8 cellular contexts compared by ENCODE assay signal in genomic region chr1:224182866-224183590, GRCh38. TPM values are rescaled to one million over a fixed set of nuclear protein-coding genes. Genes with fewer than 3 reads are reported as not detected.
DNase-seq lines count a peak whose midpoint lies in the region; ATAC-seq and TF ChIP-seq lines count a peak whose summit lies in the region.

Gene DEGS1, plus strand, starts transcription at chr1:224183240. Its CDS starts 97 bp downstream, at chr1:224183337.

- H3K9ac ChIP-seq in HUES48 (ENCODE audit: low read depth, low read length) (peak within 1 kb of the TSS; percentile 69), OCI-LY1 (ENCODE audit: low read length) (peak within 1 kb of the TSS; percentile 90)

- DNase-seq in DMS 273 (lab: John Stamatoyannopoulos, UW; ENCODE audit: unreplicated experiment) (peak; percentile 97), activated T-cell treated with anti-CD3 and anti-CD28 coated beads for 1 hour (ENCODE audit: low read depth) (peak; percentile 72), epithelial cell of esophagus (ENCODE audit: low read depth) (peak; percentile 82), mucosa of gallbladder (ENCODE audit: low spot score) (peak; percentile 74)
- DNase-seq in stimulated activated CD8-positive, alpha-beta memory T cell treated with anti-CD3 and anti-CD28 coated beads, Interleukin-4, amount 100 ng/mL, for 4 hours (ENCODE audit: low read depth in 2 of 2, low spot score in 1 of 2), result peak; percentile 59 to 63

- H3K27me3 ChIP-seq in HUES48 (ENCODE audit: control insufficient read depth, insufficient read depth, low read length) (no peaks in the 10 kb centered on the region), OCI-LY1 (ENCODE audit: insufficient read depth, low read length) (no peaks in the 10 kb centered on the region)

- peak within 1 kb of the TSS; percentile 85 for H3K4me3 ChIP-seq in HUES48 (ENCODE audit: low read depth, low read length)
- H3K4me3 ChIP-seq in OCI-LY1 (ENCODE audit: low read depth, low read length, poor library complexity, severe bottlenecking), result peak within 1 kb of the TSS; percentile 88
- H3K4me3 ChIP-seq in epithelial cell of esophagus (ENCODE audit: low read length), result peak within 1 kb of the TSS; percentile 69

- no peaks in the 10 kb centered on the region for H4K20me1 ChIP-seq in OCI-LY1 (ENCODE audit: insufficient read depth, low read length)

- H3F3A ChIP-seq in OCI-LY1 (ENCODE audit: insufficient read depth, low read length), result no peaks in the 10 kb centered on the region; the same call in 1 of the 2 replicates

- H3K9me2 ChIP-seq in OCI-LY1 (ENCODE audit: low read depth, low read length), result no peaks in the 10 kb centered on the region

- H3K27ac ChIP-seq in HUES48 (ENCODE audit: low read depth, low read length), result peak within 1 kb of the TSS; percentile 87
- peak within 1 kb of the TSS; percentile 86 for H3K27ac ChIP-seq in OCI-LY1 (ENCODE audit: low read depth, low read length, poor library complexity, severe bottlenecking)

- TF ChIP-seq CTCF in OCI-LY1 (IDR thresholded peaks at IDR 0.05; ENCODE audit: low read length) (no peak), epithelial cell of esophagus (IDR thresholded peaks at IDR 0.05; ENCODE audit: insufficient read depth, low read depth, low read length, missing control alignments) (no peak)

- H3K9me3 ChIP-seq in HUES48 (ENCODE audit: control insufficient read depth, insufficient read depth, low read length) (no peaks in the 10 kb centered on the region), OCI-LY1 (ENCODE audit: low read length) (no peaks in the 10 kb centered on the region)

- peaks cover 11% of the 10 kb centered on the region for H3K36me3 ChIP-seq in HUES48 (ENCODE audit: control insufficient read depth, insufficient read depth, low read length)
- peaks cover 17% of the 10 kb centered on the region for H3K36me3 ChIP-seq in OCI-LY1 (ENCODE audit: insufficient read depth, low read length)

- peaks cover 43% of the 10 kb centered on the region for H3K79me2 ChIP-seq in OCI-LY1 (ENCODE audit: insufficient read depth, low read length)

- H2AFZ ChIP-seq in OCI-LY1 (ENCODE audit: low read length), result peak within 1 kb of the TSS; percentile 32

- peak within 1 kb of the TSS; percentile 81 for H3K4me2 ChIP-seq in OCI-LY1 (ENCODE audit: low read length)

- ATAC-seq in GM21447 (IDR thresholded peaks at IDR 0.05; ENCODE audit: unreplicated experiment), result peak; percentile 64

- H3K4me1 ChIP-seq in HUES48 (ENCODE audit: control insufficient read depth, insufficient read depth, low read length), result peaks cover 5% of the 10 kb centered on the region; the same call in 1 of the 2 replicates
- peaks cover 37% of the 10 kb centered on the region for H3K4me1 ChIP-seq in OCI-LY1 (ENCODE audit: insufficient read depth, low read length, severe bottlenecking)

RNA-seq across cellular contexts. Expression of gene DEGS1, which starts in this region (rescaled TPM):
- 39.3 TPM for total RNA-seq in mucosa of gallbladder

Comparison
In these comparisons a context has a peak if more than half of its experiments do, and no peak if none do; other contexts are left out.
1. Peak in every context shown above with its lines: DNase-seq, ATAC-seq, H3K4me3 ChIP-seq and H3K27ac ChIP-seq.